Comparison of ENCODE assay signal across 1 cellular context in the genomic region with DNA sequence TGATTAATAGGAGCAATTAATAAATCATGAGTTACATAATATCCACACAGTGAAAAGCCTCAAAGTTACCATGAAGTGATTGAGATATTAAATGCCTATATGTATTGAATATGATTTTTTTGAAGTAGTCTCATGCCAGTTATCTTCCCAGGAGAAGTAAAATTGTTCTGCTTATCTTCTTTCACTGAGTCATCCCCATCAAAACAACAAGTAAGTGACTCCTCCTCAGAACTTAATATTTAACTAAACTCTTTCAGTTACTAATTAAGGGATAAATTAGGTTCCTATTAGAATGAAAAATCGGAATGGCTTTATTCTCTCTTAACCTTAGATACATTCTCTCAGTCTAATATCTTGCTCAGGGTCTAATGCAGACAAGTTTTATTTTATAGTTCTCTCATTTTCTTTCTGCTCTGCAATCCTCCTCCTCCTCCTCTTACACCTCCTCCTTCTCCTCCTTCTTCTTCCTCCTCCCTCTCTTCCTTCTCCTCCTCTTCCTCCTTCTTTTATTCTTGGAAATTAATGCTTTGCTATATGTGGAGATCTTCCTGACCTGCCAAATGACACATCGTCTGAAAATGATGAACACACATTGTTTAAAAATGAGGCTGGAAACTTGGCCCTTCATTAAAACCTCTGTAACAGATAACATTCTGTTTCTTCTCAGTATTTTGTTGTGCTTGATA.
A peak's percentile ranks its signal among the peaks of the same experiment; 100 is the strongest.
TF ChIP-seq lines count a peak whose summit lies in the region.

No MANE protein-coding gene starts in this region.

TF ChIP-seq in K562, 482 proteins besides CTCF, POLR2A, EP300 and RAD21 (continued from another document):
- TF ChIP-seq, protein P1, sequence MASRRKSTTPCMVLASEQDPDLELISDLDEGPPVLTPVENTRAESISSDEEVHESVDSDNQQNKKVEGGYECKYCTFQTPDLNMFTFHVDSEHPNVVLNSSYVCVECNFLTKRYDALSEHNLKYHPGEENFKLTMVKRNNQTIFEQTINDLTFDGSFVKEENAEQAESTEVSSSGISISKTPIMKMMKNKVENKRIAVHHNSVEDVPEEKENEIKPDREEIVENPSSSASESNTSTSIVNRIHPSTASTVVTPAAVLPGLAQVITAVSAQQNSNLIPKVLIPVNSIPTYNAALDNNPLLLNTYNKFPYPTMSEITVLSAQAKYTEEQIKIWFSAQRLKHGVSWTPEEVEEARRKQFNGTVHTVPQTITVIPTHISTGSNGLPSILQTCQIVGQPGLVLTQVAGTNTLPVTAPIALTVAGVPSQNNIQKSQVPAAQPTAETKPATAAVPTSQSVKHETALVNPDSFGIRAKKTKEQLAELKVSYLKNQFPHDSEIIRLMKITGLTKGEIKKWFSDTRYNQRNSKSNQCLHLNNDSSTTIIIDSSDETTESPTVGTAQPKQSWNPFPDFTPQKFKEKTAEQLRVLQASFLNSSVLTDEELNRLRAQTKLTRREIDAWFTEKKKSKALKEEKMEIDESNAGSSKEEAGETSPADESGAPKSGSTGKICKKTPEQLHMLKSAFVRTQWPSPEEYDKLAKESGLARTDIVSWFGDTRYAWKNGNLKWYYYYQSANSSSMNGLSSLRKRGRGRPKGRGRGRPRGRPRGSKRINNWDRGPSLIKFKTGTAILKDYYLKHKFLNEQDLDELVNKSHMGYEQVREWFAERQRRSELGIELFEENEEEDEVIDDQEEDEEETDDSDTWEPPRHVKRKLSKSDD (conservative IDR thresholded peaks at IDR 0.05; ENCODE audit: low read length), result no peak
- no peak for TF ChIP-seq MYNN (IDR thresholded peaks at IDR 0.05)
- TF ChIP-seq MYNN (CRISPR knock-in tag; IDR thresholded peaks at IDR 0.05), result no peak
- peak; percentile 52; the same call in 1 of the 2 replicates for TF ChIP-seq MAFK (IDR thresholded peaks at IDR 0.05; ENCODE audit: low read length)
- TF ChIP-seq ARNT (IDR thresholded peaks at IDR 0.05), result 0 out of 4 replicates have a peak, but pooled peaks of 1 of the 2 experiments have one; percentile 22
- TF ChIP-seq NFE2 (IDR thresholded peaks at IDR 0.05; ENCODE audit: low read depth), result peak; percentile 80
- TF ChIP-seq, protein P2, sequence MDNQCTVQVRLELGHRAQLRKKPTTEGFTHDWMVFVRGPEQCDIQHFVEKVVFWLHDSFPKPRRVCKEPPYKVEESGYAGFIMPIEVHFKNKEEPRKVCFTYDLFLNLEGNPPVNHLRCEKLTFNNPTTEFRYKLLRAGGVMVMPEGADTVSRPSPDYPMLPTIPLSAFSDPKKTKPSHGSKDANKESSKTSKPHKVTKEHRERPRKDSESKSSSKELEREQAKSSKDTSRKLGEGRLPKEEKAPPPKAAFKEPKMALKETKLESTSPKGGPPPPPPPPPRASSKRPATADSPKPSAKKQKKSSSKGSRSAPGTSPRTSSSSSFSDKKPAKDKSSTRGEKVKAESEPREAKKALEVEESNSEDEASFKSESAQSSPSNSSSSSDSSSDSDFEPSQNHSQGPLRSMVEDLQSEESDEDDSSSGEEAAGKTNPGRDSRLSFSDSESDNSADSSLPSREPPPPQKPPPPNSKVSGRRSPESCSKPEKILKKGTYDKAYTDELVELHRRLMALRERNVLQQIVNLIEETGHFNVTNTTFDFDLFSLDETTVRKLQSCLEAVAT (IDR thresholded peaks at IDR 0.05), result 0 out of 4 replicates have a peak, but pooled peaks of 1 of the 2 experiments have one; percentile 58
- no peak for TF ChIP-seq SRF (CRISPR knock-in tag; IDR thresholded peaks at IDR 0.05)
- TF ChIP-seq DACH1 (IDR thresholded peaks at IDR 0.05; ENCODE audit: partially characterized antibody), result peak; percentile 65
- TF ChIP-seq, protein P3, sequence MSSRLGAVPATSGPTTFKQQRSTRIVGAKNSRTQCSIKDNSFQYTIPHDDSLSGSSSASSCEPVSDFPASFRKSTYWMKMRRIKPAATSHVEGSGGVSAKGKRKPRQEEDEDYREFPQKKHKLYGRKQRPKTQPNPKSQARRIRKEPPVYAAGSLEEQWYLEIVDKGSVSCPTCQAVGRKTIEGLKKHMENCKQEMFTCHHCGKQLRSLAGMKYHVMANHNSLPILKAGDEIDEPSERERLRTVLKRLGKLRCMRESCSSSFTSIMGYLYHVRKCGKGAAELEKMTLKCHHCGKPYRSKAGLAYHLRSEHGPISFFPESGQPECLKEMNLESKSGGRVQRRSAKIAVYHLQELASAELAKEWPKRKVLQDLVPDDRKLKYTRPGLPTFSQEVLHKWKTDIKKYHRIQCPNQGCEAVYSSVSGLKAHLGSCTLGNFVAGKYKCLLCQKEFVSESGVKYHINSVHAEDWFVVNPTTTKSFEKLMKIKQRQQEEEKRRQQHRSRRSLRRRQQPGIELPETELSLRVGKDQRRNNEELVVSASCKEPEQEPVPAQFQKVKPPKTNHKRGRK (tag; IDR thresholded peaks at IDR 0.05), result peak; percentile 90
- TF ChIP-seq ARHGAP35 (IDR thresholded peaks at IDR 0.05; ENCODE audit: partially characterized antibody), result no peak
- TF ChIP-seq ZNF695 (CRISPR knock-in tag; IDR thresholded peaks at IDR 0.05), result no peak
- 0 out of 2 replicates have a peak, but pooled peaks have one; percentile 32 for TF ChIP-seq EP400 (IDR thresholded peaks at IDR 0.05)
- no peak for TF ChIP-seq SETDB1 (IDR thresholded peaks at IDR 0.05; ENCODE audit: low read length)
- TF ChIP-seq, protein P4, sequence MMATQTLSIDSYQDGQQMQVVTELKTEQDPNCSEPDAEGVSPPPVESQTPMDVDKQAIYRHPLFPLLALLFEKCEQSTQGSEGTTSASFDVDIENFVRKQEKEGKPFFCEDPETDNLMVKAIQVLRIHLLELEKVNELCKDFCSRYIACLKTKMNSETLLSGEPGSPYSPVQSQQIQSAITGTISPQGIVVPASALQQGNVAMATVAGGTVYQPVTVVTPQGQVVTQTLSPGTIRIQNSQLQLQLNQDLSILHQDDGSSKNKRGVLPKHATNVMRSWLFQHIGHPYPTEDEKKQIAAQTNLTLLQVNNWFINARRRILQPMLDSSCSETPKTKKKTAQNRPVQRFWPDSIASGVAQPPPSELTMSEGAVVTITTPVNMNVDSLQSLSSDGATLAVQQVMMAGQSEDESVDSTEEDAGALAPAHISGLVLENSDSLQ (IDR thresholded peaks at IDR 0.05), result peak; percentile 42; the same call in 1 of the 2 replicates
- no peak for TF ChIP-seq ADNP (tag; IDR thresholded peaks at IDR 0.05)
- TF ChIP-seq PURB (CRISPR knock-in tag; IDR thresholded peaks at IDR 0.05; ENCODE audit: low read depth), result no peak
- TF ChIP-seq, protein P5, sequence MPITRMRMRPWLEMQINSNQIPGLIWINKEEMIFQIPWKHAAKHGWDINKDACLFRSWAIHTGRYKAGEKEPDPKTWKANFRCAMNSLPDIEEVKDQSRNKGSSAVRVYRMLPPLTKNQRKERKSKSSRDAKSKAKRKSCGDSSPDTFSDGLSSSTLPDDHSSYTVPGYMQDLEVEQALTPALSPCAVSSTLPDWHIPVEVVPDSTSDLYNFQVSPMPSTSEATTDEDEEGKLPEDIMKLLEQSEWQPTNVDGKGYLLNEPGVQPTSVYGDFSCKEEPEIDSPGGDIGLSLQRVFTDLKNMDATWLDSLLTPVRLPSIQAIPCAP (CRISPR knock-in tag; IDR thresholded peaks at IDR 0.05; ENCODE audit: borderline replicate concordance), result no peak
- peak; percentile 68 for TF ChIP-seq MAFG (tag; conservative IDR thresholded peaks at IDR 0.05)
- TF ChIP-seq ZNF165 (CRISPR knock-in tag; IDR thresholded peaks at IDR 0.05; ENCODE audit: borderline replicate concordance), result no peak
- 0 out of 4 replicates have a peak, but pooled peaks of 1 of the 2 experiments have one; percentile 36 for TF ChIP-seq KDM1A (IDR thresholded peaks at IDR 0.05)
- TF ChIP-seq, protein P6, sequence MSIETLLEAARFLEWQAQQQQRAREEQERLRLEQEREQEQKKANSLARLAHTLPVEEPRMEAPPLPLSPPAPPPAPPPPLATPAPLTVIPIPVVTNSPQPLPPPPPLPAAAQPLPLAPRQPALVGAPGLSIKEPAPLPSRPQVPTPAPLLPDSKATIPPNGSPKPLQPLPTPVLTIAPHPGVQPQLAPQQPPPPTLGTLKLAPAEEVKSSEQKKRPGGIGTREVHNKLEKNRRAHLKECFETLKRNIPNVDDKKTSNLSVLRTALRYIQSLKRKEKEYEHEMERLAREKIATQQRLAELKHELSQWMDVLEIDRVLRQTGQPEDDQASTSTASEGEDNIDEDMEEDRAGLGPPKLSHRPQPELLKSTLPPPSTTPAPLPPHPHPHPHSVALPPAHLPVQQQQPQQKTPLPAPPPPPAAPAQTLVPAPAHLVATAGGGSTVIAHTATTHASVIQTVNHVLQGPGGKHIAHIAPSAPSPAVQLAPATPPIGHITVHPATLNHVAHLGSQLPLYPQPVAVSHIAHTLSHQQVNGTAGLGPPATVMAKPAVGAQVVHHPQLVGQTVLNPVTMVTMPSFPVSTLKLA (conservative IDR thresholded peaks at IDR 0.05), result 0 out of 4 replicates have a peak, but pooled peaks of 1 of the 2 experiments have one; percentile 29
- TF ChIP-seq ZNF696 (CRISPR knock-in tag; conservative IDR thresholded peaks at IDR 0.05), result no peak
- TF ChIP-seq CHD4 (IDR thresholded peaks at IDR 0.05; ENCODE audit: insufficient read depth, insufficient replicate concordance, low read depth, low read length, poor library complexity, severe bottlenecking), result no peak
- no peak for TF ChIP-seq ZNF583 (CRISPR knock-in tag; IDR thresholded peaks at IDR 0.05)
- peak; percentile 35; the same call in 1 of the 2 replicates for TF ChIP-seq CBFA2T3 (IDR thresholded peaks at IDR 0.05)
